ENCODE assay signal across 26 cellular contexts in the genomic region with DNA sequence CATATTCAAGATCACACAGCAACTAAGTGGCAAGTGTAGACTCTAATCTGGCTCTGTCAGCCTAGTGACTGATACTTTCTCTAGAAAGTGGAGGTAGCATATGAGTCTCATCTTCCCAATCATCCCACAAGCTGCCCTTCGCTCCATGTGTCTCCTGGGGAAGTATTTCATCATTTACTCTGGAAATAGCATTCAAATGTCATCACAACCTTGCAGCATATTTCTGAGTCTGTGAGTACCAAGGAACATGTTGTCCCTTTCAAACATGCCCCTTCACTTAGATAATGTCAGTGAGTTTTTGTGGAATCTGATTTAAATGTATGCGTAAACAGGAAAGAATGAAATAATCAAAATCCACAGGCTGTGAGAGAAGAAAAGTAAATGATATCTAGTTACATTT.
A peak's percentile ranks its signal among the peaks of the same experiment; 100 is the strongest.
DNase-seq lines count a peak whose midpoint lies in the region; ATAC-seq, FAIRE-seq and TF ChIP-seq lines count a peak whose summit lies in the region.
"Had no signal": no experiment of that assay in that cellular context is flagged by ENCODE, and none has a peak within 500 bp of the region (broad histone marks: within the 10 kb centered on the region; RNA-seq: fewer than 3 reads in every experiment).

No MANE protein-coding gene starts in this region.

- H2BK12ac ChIP-seq in trophoblast cell (ENCODE audit: low read length), result no peak overlapping the region

- H3K36me3 Mint-ChIP-seq in astrocyte (ENCODE audit: low read depth, unreplicated experiment), result no peaks in the 10 kb centered on the region
- H3K36me3 Mint-ChIP-seq in T-helper 2 cell treated with Interferon-gamma antibody and Interleukin-4, amounts not matched to agents 5 μg/mL and 100 μg/mL, for 36 hours (ENCODE audit: low read depth), result no peaks in the 10 kb centered on the region
- H3K36me3 Mint-ChIP-seq: brain, neural progenitor cell had no signal

- no peak for TF ChIP-seq CTCF in DND-41 (IDR thresholded peaks at IDR 0.05; ENCODE audit: borderline replicate concordance, extremely low read depth, low read length, poor library complexity, severe bottlenecking)
- no peak for TF ChIP-seq CTCF in astrocyte (IDR thresholded peaks at IDR 0.05; ENCODE audit: insufficient read depth, low read depth, low read length)
- TF ChIP-seq CTCF in fibroblast of pulmonary artery (IDR thresholded peaks at IDR 0.05; ENCODE audit: low read length, missing control alignments), result no peak
- TF ChIP-seq CTCF in D721Med (IDR thresholded peaks at IDR 0.05; ENCODE audit: insufficient read depth, missing control alignments), result no peak

- no peaks in the 10 kb centered on the region for H3K27me3 Mint-ChIP-seq in astrocyte (ENCODE audit: low read depth, unreplicated experiment)
- peaks cover 6% of the 10 kb centered on the region for H3K27me3 Mint-ChIP-seq in T-helper 2 cell treated with Interferon-gamma antibody and Interleukin-4, amounts not matched to agents 5 μg/mL and 100 μg/mL, for 36 hours (ENCODE audit: low read depth)
- H3K27me3 Mint-ChIP-seq: activated CD4-positive, alpha-beta T cell treated with anti-CD3 and anti-CD28 coated beads, Interleukin-2, amount 10 ng/mL, durations not matched to agents 7 days and 5 days; activated naive CD8-positive, alpha-beta T cell; activated T-helper 17 cell treated with anti-CD3 and anti-CD28 coated beads, Interleukin-2, amount 50 U/mL, for 72 hours; brain; stimulated activated naive CD8-positive, alpha-beta T cell treated with anti-CD3 and anti-CD28 coated beads, Interleukin-15, amount 100 ng/mL, for 72 hours had no signal

- H3K14ac ChIP-seq in trophoblast cell (ENCODE audit: low read length), result no peak overlapping the region

- no peak overlapping the region for H3K23ac ChIP-seq in trophoblast cell (ENCODE audit: low read length)

- no peaks in the 10 kb centered on the region for H3K9me3 ChIP-seq in DND-41 (ENCODE audit: insufficient read depth, low read length, severe bottlenecking)
- H3K9me3 ChIP-seq in astrocyte (ENCODE audit: insufficient read depth, low read depth, low read length), result no peaks in the 10 kb centered on the region
- H3K9me3 ChIP-seq in trophoblast cell (ENCODE audit: insufficient read depth, low read depth, low read length), result no peaks in the 10 kb centered on the region
- H3K9me3 ChIP-seq: prostate gland, spleen, transverse colon had no signal

- H2BK5ac ChIP-seq in trophoblast cell (ENCODE audit: low read depth, low read length, poor library complexity), result no peak overlapping the region

- no peak overlapping the region for H3K4me3 ChIP-seq in DND-41 (ENCODE audit: low read depth in 1 of 2, low read length in 2 of 2)
- H3K4me3 ChIP-seq in astrocyte (ENCODE audit: insufficient read depth, low read depth, low read length), result no peak overlapping the region
- no peak overlapping the region for H3K4me3 ChIP-seq in fibroblast of pulmonary artery (replicated peaks; ENCODE audit: low read depth, low read length)
- no peak overlapping the region for H3K4me3 ChIP-seq in trophoblast cell (ENCODE audit: low read depth, low read length)
- H3K4me3 ChIP-seq: dorsolateral prefrontal cortex, neural progenitor cell, prostate gland, spleen, transverse colon had no signal

- no CpG with 5 or more reads among the region's 2 CpGs for WGBS in trophoblast cell (ENCODE audit: extremely low coverage, insufficient coverage, insufficient read length)

- H3K4me1 ChIP-seq in DND-41 (ENCODE audit: insufficient read depth, low read length) (peaks cover 99% of the 10 kb centered on the region), astrocyte (ENCODE audit: insufficient read depth, low read length) (no peaks in the 10 kb centered on the region), trophoblast cell (ENCODE audit: control insufficient read depth in 1 of 2, insufficient read depth in 2 of 2, low read length in 2 of 2) (no peaks in the 10 kb centered on the region)
- H3K4me1 ChIP-seq: neural progenitor cell, prostate gland had no signal

- H3K27ac ChIP-seq in DND-41 (ENCODE audit: low read length) (peak overlapping the region; percentile 89), astrocyte (ENCODE audit: low read depth, low read length) (no peak overlapping the region), trophoblast cell (ENCODE audit: low read depth, low read length) (no peak overlapping the region)
- H3K27ac ChIP-seq: neural progenitor cell, prostate gland, spleen, transverse colon, VCaP had no signal

- H3K9me3 Mint-ChIP-seq in astrocyte (ENCODE audit: unreplicated experiment), result peaks cover 2% of the 10 kb centered on the region
- H3K9me3 Mint-ChIP-seq in T-helper 2 cell treated with Interferon-gamma antibody and Interleukin-4, amounts not matched to agents 5 μg/mL and 100 μg/mL, for 36 hours, result no peaks in the 10 kb centered on the region
- H3K9me3 Mint-ChIP-seq: activated T-helper 17 cell treated with anti-CD3 and anti-CD28 coated beads, Interleukin-2, amount 50 U/mL, for 72 hours; neural progenitor cell had no signal

- H4K20me1 ChIP-seq in DND-41 (ENCODE audit: insufficient read depth, low read length), result no peaks in the 10 kb centered on the region
- no peaks in the 10 kb centered on the region for H4K20me1 ChIP-seq in astrocyte (ENCODE audit: insufficient read depth, low read length)

- H2BK120ac ChIP-seq in trophoblast cell (ENCODE audit: insufficient read depth, low read length, poor library complexity), result no peak overlapping the region

- peak overlapping the region; percentile 0 for H3K27ac Mint-ChIP-seq in astrocyte (ENCODE audit: unreplicated experiment)
- H3K27ac Mint-ChIP-seq in T-helper 2 cell treated with Interferon-gamma antibody and Interleukin-4, amounts not matched to agents 5 μg/mL and 100 μg/mL, for 36 hours, result no peak overlapping the region
- H3K27ac Mint-ChIP-seq: activated CD4-positive, alpha-beta T cell treated with anti-CD3 and anti-CD28 coated beads, Interleukin-2, amount 10 ng/mL, durations not matched to agents 7 days and 5 days; activated naive CD8-positive, alpha-beta T cell; activated T-helper 17 cell treated with anti-CD3 and anti-CD28 coated beads, Interleukin-2, amount 50 U/mL, for 72 hours; brain; neural progenitor cell; stimulated activated naive CD8-positive, alpha-beta T cell treated with anti-CD3 and anti-CD28 coated beads, Interleukin-15, amount 100 ng/mL, for 72 hours had no signal

- no peak for ATAC-seq in DND-41 (ENCODE audit: insufficient read depth, low read depth)
- ATAC-seq in GM18498 (IDR thresholded peaks at IDR 0.05; ENCODE audit: unreplicated experiment), result no peak
- ATAC-seq: activated T-helper 17 cell treated with anti-CD3 and anti-CD28 coated beads, Interleukin-2, amount 50 U/mL, for 72 hours; PC-3; stimulated activated naive CD8-positive, alpha-beta T cell treated with anti-CD3 and anti-CD28 coated beads, Interleukin-15, amount 100 ng/mL, for 72 hours had no signal

- no peak overlapping the region for H3K4me3 Mint-ChIP-seq in astrocyte (ENCODE audit: unreplicated experiment)
- H3K4me3 Mint-ChIP-seq in T-helper 2 cell treated with Interferon-gamma antibody and Interleukin-4, amounts not matched to agents 5 μg/mL and 100 μg/mL, for 36 hours, result no peak overlapping the region
- H3K4me3 Mint-ChIP-seq: activated CD4-positive, alpha-beta T cell treated with anti-CD3 and anti-CD28 coated beads, Interleukin-2, amount 10 ng/mL, durations not matched to agents 7 days and 5 days; activated naive CD8-positive, alpha-beta T cell; activated T-helper 17 cell treated with anti-CD3 and anti-CD28 coated beads, Interleukin-2, amount 50 U/mL, for 72 hours; brain; neural progenitor cell; stimulated activated naive CD8-positive, alpha-beta T cell treated with anti-CD3 and anti-CD28 coated beads, Interleukin-15, amount 100 ng/mL, for 72 hours had no signal

- peaks cover 4% of the 10 kb centered on the region for H3K4me1 Mint-ChIP-seq in astrocyte (ENCODE audit: low read depth, unreplicated experiment)
- peaks cover 5% of the 10 kb centered on the region for H3K4me1 Mint-ChIP-seq in T-helper 2 cell treated with Interferon-gamma antibody and Interleukin-4, amounts not matched to agents 5 μg/mL and 100 μg/mL, for 36 hours (ENCODE audit: low read depth)
- H3K4me1 Mint-ChIP-seq: activated T-helper 17 cell treated with anti-CD3 and anti-CD28 coated beads, Interleukin-2, amount 50 U/mL, for 72 hours; neural progenitor cell had no signal

- no peak overlapping the region for H3K4ac ChIP-seq in trophoblast cell (ENCODE audit: low read depth, low read length)

- H3K9ac ChIP-seq in DND-41 (ENCODE audit: low read depth, low read length) (peak overlapping the region; percentile 45; the same call in 1 of the 2 replicates), astrocyte (ENCODE audit: low read length) (no peak overlapping the region), trophoblast cell (ENCODE audit: low read length) (no peak overlapping the region)
- H3K9ac ChIP-seq: neural progenitor cell had no signal

- H3K36me3 ChIP-seq in DND-41 (ENCODE audit: insufficient read depth, low read length), result no peaks in the 10 kb centered on the region
- no peaks in the 10 kb centered on the region for H3K36me3 ChIP-seq in astrocyte (ENCODE audit: insufficient read depth, low read length)
- no peaks in the 10 kb centered on the region for H3K36me3 ChIP-seq in trophoblast cell (ENCODE audit: control insufficient read depth in 1 of 2, insufficient read depth in 2 of 2, low read length in 2 of 2)
- H3K36me3 ChIP-seq: neural progenitor cell, prostate gland, spleen, transverse colon had no signal

- H3K79me1 ChIP-seq in trophoblast cell (ENCODE audit: low read length), result no peaks in the 10 kb centered on the region

- H3K27me3 ChIP-seq in DND-41 (ENCODE audit: insufficient read depth, low read length, poor library complexity) (no peaks in the 10 kb centered on the region), astrocyte (ENCODE audit: insufficient read depth, low read length) (no peaks in the 10 kb centered on the region), trophoblast cell (ENCODE audit: insufficient read depth, low read length) (no peaks in the 10 kb centered on the region)
- H3K27me3 ChIP-seq: dorsolateral prefrontal cortex, neural progenitor cell, spleen, transverse colon had no signal

- H3K4me2 ChIP-seq in DND-41 (ENCODE audit: insufficient read depth, low read length), result no peak overlapping the region; the same call in 1 of the 2 replicates
- no peak overlapping the region for H3K4me2 ChIP-seq in astrocyte (ENCODE audit: low read length)
- no peak overlapping the region for H3K4me2 ChIP-seq in trophoblast cell (ENCODE audit: low read length)
- H3K4me2 ChIP-seq: neural progenitor cell had no signal

- H4K8ac ChIP-seq in trophoblast cell (ENCODE audit: low read depth, low read length), result no peak overlapping the region

- FAIRE-seq in astrocyte (lab: Jason Lieb, UNC) (no peak), D721Med (lab: Jason Lieb, UNC) (no peak)
- FAIRE-seq: GM18507 had no signal

- H2AFZ ChIP-seq in DND-41 (ENCODE audit: low read depth, low read length), result no peak overlapping the region
- no peak overlapping the region for H2AFZ ChIP-seq in astrocyte (ENCODE audit: low read depth, low read length)
- H2AFZ ChIP-seq in trophoblast cell (ENCODE audit: insufficient read depth, low read length, poor library complexity), result no peak overlapping the region

- H4K91ac ChIP-seq in trophoblast cell (ENCODE audit: low read depth, low read length), result no peak overlapping the region

- peaks cover 6% of the 10 kb centered on the region; the same call in 1 of the 2 replicates for H3K79me2 ChIP-seq in DND-41 (ENCODE audit: insufficient read depth, low read length)
- no peaks in the 10 kb centered on the region for H3K79me2 ChIP-seq in astrocyte (ENCODE audit: insufficient read depth, low read length)
- H3K79me2 ChIP-seq in trophoblast cell (ENCODE audit: control insufficient read depth, insufficient read depth, low read length, poor library complexity), result no peaks in the 10 kb centered on the region

- no peak overlapping the region for H4K12ac ChIP-seq in trophoblast cell (ENCODE audit: low read depth, low read length)

- H2AK5ac ChIP-seq in trophoblast cell (ENCODE audit: low read length), result no peak overlapping the region

- no peak overlapping the region for H3K18ac ChIP-seq in trophoblast cell (ENCODE audit: low read length)

- DNase-seq in DND-41 (no peak), astrocyte (ENCODE audit: low read depth) (no peak), fibroblast of pulmonary artery (ENCODE audit: low read depth) (peak; percentile 71), trophoblast cell (peak; percentile 51 to 86), D721Med (ENCODE audit: insufficient read length, low spot score) (no peak), kidney glomerular epithelial cell (lab: John Stamatoyannopoulos, UW) (no peak)
- DNase-seq in T-helper 2 cell treated with Interferon-gamma antibody and Interleukin-4, amounts not matched to agents 5 μg/mL and 100 μg/mL, for 36 hours (ENCODE audit: low spot score), result no peak
- DNase-seq: activated CD4-positive, alpha-beta T cell treated with anti-CD3 and anti-CD28 coated beads, Interleukin-2, amount 10 ng/mL, durations not matched to agents 7 days and 5 days; DMS79 treated with DMSO at 0.1 percent for 48 hours; dorsolateral prefrontal cortex; MM.1S; NCI-H1694; NCI-H82; PC-3; spleen; stimulated activated CD4-positive, alpha-beta T cell treated with anti-CD3 and anti-CD28 coated beads, Interleukin-4, amount 100 ng/mL, for 4 hours; stimulated activated naive CD8-positive, alpha-beta T cell treated with anti-CD3 and anti-CD28 coated beads, Interleukin-15, amount 100 ng/mL, for 72 hours; transverse colon had no signal

Comparison
In these comparisons a context has a peak if more than half of its experiments do, and no peak if none do; other contexts are left out.
1. DNase-seq: peak in fibroblast of pulmonary artery (single experiment) and trophoblast cell (2 of 2); none in DND-41 (single experiment), astrocyte (single experiment), T-helper 2 cell treated with Interferon-gamma antibody and Interleukin-4, amounts not matched to agents 5 μg/mL and 100 μg/mL, for 36 hours (single experiment), D721Med (single experiment) and kidney glomerular epithelial cell (single experiment).